Comparison of ENCODE assay signal across 8 cellular contexts in the genomic region with DNA sequence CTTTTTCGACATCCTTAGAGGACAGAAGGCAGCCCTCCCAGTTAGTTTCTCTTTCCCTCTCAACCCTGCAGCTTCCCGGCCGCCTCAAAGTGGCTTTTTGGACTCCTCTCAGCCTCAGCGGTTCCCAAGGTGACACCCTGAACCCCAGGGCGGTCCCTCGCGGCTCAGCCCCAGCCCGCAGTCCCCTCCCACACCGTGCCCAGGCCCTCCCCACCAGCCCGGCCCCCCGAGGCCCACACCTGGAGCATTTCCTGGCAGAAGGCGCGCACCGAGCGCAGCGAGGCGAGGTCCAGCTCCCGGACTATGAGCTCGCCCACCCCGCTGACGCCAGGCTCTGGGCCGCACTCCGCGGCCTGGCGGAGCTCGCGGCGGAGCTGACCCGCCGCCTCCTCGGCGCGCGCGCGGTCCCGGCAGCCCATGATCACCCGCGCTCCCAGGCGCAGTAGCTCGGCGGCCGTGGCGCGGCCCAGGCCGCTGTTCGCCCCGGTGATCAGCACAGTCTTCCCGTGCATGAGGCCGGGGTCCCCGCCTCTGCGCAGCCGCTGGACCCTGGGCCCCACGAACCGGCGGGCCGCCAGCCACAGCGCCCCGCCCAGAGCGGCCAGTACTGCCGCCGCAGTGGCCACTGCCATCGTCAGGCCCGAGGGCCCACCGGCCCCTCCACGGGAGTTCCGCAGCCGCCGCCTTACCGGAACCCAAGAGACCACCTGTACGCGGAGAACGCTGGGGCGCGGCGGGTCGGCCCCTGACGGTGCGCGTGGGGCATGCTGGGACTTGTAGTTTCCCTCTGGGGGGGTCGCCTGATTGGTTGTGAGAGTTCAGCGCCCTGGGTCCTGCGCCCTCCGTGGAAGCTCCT. TPM values are rescaled to one million over a fixed set of nuclear protein-coding genes. Genes with fewer than 3 reads are reported as not detected.
DNase-seq lines count a peak whose midpoint lies in the region; ATAC-seq and TF ChIP-seq lines count a peak whose summit lies in the region.

A gene with protein sequence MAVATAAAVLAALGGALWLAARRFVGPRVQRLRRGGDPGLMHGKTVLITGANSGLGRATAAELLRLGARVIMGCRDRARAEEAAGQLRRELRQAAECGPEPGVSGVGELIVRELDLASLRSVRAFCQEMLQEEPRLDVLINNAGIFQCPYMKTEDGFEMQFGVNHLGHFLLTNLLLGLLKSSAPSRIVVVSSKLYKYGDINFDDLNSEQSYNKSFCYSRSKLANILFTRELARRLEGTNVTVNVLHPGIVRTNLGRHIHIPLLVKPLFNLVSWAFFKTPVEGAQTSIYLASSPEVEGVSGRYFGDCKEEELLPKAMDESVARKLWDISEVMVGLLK (minus strand): TSS at position 713 of the 856 bp plus-strand sequence. CDS start 81 bp downstream, at position 632.

- peaks cover 60% of the 10 kb centered on the region for H3K79me2 ChIP-seq in PC-3 (ENCODE audit: low read length)

- CTCF ChIA-PET in PC-3 (lab: Charles Lee): interaction anchor here (0.6 kb wide), 2 partner anchors 14 to 40 kb away, joined by 3 read pairs; no protein-coding TSS in a partner anchor

- peaks cover 17% of the 10 kb centered on the region for H3K4me1 ChIP-seq in PC-3 (ENCODE audit: insufficient read depth, low read length)
- H3K4me1 ChIP-seq in mucosa of descending colon (ENCODE audit: low read depth): peaks cover 7% of the 10 kb centered on the region

- H4K20me1 ChIP-seq in PC-3 (ENCODE audit: low read length): no peaks in the 10 kb centered on the region

- peak; percentile 95 for ATAC-seq in GM21576 (IDR thresholded peaks at IDR 0.05; ENCODE audit: unreplicated experiment)
- ATAC-seq in PC-3: peak; percentile 92
- peak; percentile 97 for ATAC-seq in mucosa of descending colon

- no peak for TF ChIP-seq RAD21 in Ishikawa (IDR thresholded peaks at IDR 0.05; ENCODE audit: low read depth)

- no peaks in the 10 kb centered on the region for H3K9me2 ChIP-seq in PC-3 (replicated peaks; ENCODE audit: low read length)

- no peaks in the 10 kb centered on the region for H3F3A ChIP-seq in PC-3 (ENCODE audit: low read length, unreplicated experiment)

- BruUV-seq in PC-3 (replicated peaks; lab: Mats Ljungman, UMichigan): no TSS peak

- TF ChIP-seq CTCF in PC-3 (conservative IDR thresholded peaks at IDR 0.05; ENCODE audit: low read depth, low read length): no peak
- no peak for TF ChIP-seq CTCF in mucosa of descending colon (IDR thresholded peaks at IDR 0.05)

- H3K27ac ChIP-seq in PC-3 (ENCODE audit: low read length) (peak within 1 kb of the TSS; percentile 48), epithelial cell of prostate (peak within 1 kb of the TSS; percentile 84)

- intact Hi-C loops in PC-3 (cut with micrococcal nuclease): loop anchor here (1.0 to 5.0 kb wide), 3 partner anchors 9 to 67 kb away; no protein-coding TSS in a partner anchor
- intact Hi-C loops in mucosa of descending colon (cut with DNase I, micrococcal nuclease): no loop called here

- no peak for TF ChIP-seq EP300 in Ishikawa (IDR thresholded peaks at IDR 0.05; ENCODE audit: borderline replicate concordance)

- DNase-seq in DMS114 treated with DMSO at 0.1 percent for 48 hours (lab: John Stamatoyannopoulos, UW; ENCODE audit: unreplicated experiment) (peak; percentile 85), PC-3 (peak; percentile 84), activated T-cell treated with anti-CD3 and anti-CD28 coated beads for 48 hours (ENCODE audit: low read depth) (peak; percentile 85), epithelial cell of prostate (ENCODE audit: low read depth, low spot score) (peak; percentile 52), mucosa of descending colon (peak; percentile 95 to 96 (median 95))
- peak; percentile 89 for DNase-seq in stimulated activated CD8-positive, alpha-beta memory T cell treated with anti-CD3 and anti-CD28 coated beads, Interleukin-4, amount 100 ng/mL, for 24 hours (ENCODE audit: low read depth)

- H3K4me3 ChIP-seq in PC-3 (ENCODE audit: low read length): peak within 1 kb of the TSS; percentile 95
- peak within 1 kb of the TSS; percentile 89 for H3K4me3 ChIP-seq in mucosa of descending colon

- H3K4me2 ChIP-seq in PC-3 (ENCODE audit: low read length): peak within 1 kb of the TSS; percentile 94

- no peaks in the 10 kb centered on the region for H3K27me3 ChIP-seq in PC-3 (ENCODE audit: low read length)

- peaks cover 28% of the 10 kb centered on the region for H3K36me3 ChIP-seq in PC-3 (ENCODE audit: low read depth, low read length)
- H3K36me3 ChIP-seq in mucosa of descending colon (ENCODE audit: low read depth): no peaks in the 10 kb centered on the region

- H3K9me3 ChIP-seq in PC-3 (ENCODE audit: low read length): 0 out of 2 replicates have a peak, but pooled peaks cover 14% of the 10 kb centered on the region
- peaks cover 3% of the 10 kb centered on the region for H3K9me3 ChIP-seq in mucosa of descending colon

- H2AFZ ChIP-seq in PC-3 (ENCODE audit: low read length): peak within 1 kb of the TSS; percentile 99

- POLR2A ChIA-PET in PC-3 (lab: Charles Lee; ENCODE audit: unreplicated experiment): no interaction called here

- peak within 1 kb of the TSS; percentile 95 for H3K9ac ChIP-seq in PC-3 (ENCODE audit: low read length)

TF ChIP-seq in Ishikawa, 13 proteins besides CTCF, POLR2A, EP300 and RAD21:
- TF ChIP-seq ZBTB7A (IDR thresholded peaks at IDR 0.05; ENCODE audit: low read depth) (peak; percentile 79), TCF12 (IDR thresholded peaks at IDR 0.05; ENCODE audit: low read depth) (peak; percentile 42; the same call in 1 of the 2 replicates), CREB1 (IDR thresholded peaks at IDR 0.05; ENCODE audit: low read depth) (peak; percentile 67), TEAD4 (IDR thresholded peaks at IDR 0.05) (no peak), TAF1 (IDR thresholded peaks at IDR 0.05; ENCODE audit: low read depth) (peak; percentile 71), NFIC (IDR thresholded peaks at IDR 0.05) (0 out of 2 replicates have a peak, but pooled peaks have one; percentile 4), EGR1 (IDR thresholded peaks at IDR 0.05) (no peak), YY1 (IDR thresholded peaks at IDR 0.05; ENCODE audit: low read depth) (peak; percentile 80; the same call in 1 of the 2 replicates)
- TF ChIP-seq, protein P1, sequence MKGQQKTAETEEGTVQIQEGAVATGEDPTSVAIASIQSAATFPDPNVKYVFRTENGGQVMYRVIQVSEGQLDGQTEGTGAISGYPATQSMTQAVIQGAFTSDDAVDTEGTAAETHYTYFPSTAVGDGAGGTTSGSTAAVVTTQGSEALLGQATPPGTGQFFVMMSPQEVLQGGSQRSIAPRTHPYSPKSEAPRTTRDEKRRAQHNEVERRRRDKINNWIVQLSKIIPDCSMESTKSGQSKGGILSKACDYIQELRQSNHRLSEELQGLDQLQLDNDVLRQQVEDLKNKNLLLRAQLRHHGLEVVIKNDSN (IDR thresholded peaks at IDR 0.05): no peak
- TF ChIP-seq, protein P2, sequence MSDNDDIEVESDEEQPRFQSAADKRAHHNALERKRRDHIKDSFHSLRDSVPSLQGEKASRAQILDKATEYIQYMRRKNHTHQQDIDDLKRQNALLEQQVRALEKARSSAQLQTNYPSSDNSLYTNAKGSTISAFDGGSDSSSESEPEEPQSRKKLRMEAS (IDR thresholded peaks at IDR 0.05): peak; percentile 46

RNA-seq across cellular contexts. Expression of the gene that starts here (rescaled TPM):
- 30.9 and 43.4 TPM in 2 replicates for total RNA-seq in PC-3 (2014; rRNA removed)
- 10 to 100 TPM; 16.2 to 25.3 (median 17.1) TPM for total RNA-seq in mucosa of descending colon

Comparison
In these comparisons a context has a peak if more than half of its experiments do, and no peak if none do; other contexts are left out.
1. Peak in every context shown above with its lines: DNase-seq, ATAC-seq, H3K4me3 ChIP-seq and H3K27ac ChIP-seq.